In genomic region chr12:10213168-10214130, GRCh38 we compare ENCODE assay signal across 8 cellular contexts. TPM values are rescaled to one million over a fixed set of nuclear protein-coding genes. Genes with fewer than 3 reads are reported as not detected.
DNase-seq lines count a peak whose midpoint lies in the region; ATAC-seq and TF ChIP-seq lines count a peak whose summit lies in the region.

No MANE protein-coding gene starts in this region.

- H4K20me1 ChIP-seq in DND-41 (ENCODE audit: insufficient read depth, low read length) (no peaks in the 10 kb centered on the region), GM23338 (replicated peaks; ENCODE audit: insufficient read depth) (no peaks in the 10 kb centered on the region), smooth muscle cell (ENCODE audit: low read depth) (peaks cover 42% of the 10 kb centered on the region)

- CTCF ChIA-PET in activated B cell treated with CpG ODN at 0.5 μM for 24 hours (lab: Charles Lee), result interaction anchor here (1.4 kb wide), 1 partner anchor 22 kb away, joined by 4 read pairs; no protein-coding TSS in a partner anchor

- ATAC-seq in DND-41 (ENCODE audit: insufficient read depth, low read depth) (peak; percentile 74), GM23338 (peak; percentile 62), activated B cell treated with CpG ODN at 0.5 μM for 24 hours (ENCODE audit: low read depth) (peak; percentile 62), GM18858 (IDR thresholded peaks at IDR 0.05; ENCODE audit: unreplicated experiment) (no peak)

- H3K27me3 Mint-ChIP-seq in GM23338 (ENCODE audit: insufficient read depth, low read depth, poor library complexity) (peaks cover 11% of the 10 kb centered on the region), activated B cell treated with CpG ODN at 0.5 μM for 24 hours (peaks cover 19% of the 10 kb centered on the region)

- H3K9ac ChIP-seq in DND-41 (ENCODE audit: low read depth, low read length) (peak overlapping the region; percentile 64), smooth muscle cell (ENCODE audit: low read depth) (peak overlapping the region; percentile 100)

- H3K4me1 ChIP-seq in DND-41 (ENCODE audit: insufficient read depth, low read length) (peaks cover 38% of the 10 kb centered on the region), GM23338 (ENCODE audit: insufficient read depth) (peaks cover 17% of the 10 kb centered on the region), smooth muscle cell (ENCODE audit: low read depth) (peaks cover 9% of the 10 kb centered on the region)

- H3K36me3 Mint-ChIP-seq in GM23338 (ENCODE audit: low read depth), result peaks cover 9% of the 10 kb centered on the region
- no peaks in the 10 kb centered on the region for H3K36me3 Mint-ChIP-seq in activated B cell treated with CpG ODN at 0.5 μM for 24 hours (ENCODE audit: low read depth)

- H3F3A ChIP-seq in GM23338 (replicated peaks; ENCODE audit: low read depth) (no peaks in the 10 kb centered on the region), smooth muscle cell (ENCODE audit: low read depth) (peaks cover 16% of the 10 kb centered on the region)

- H3K9me3 Mint-ChIP-seq in GM23338, result no peaks in the 10 kb centered on the region; the same call in 2 of the 3 replicates
- no peaks in the 10 kb centered on the region for H3K9me3 Mint-ChIP-seq in activated B cell treated with CpG ODN at 0.5 μM for 24 hours

- peak overlapping the region; percentile 95 for H3K4me3 Mint-ChIP-seq in GM23338
- peak overlapping the region; percentile 91 for H3K4me3 Mint-ChIP-seq in activated B cell treated with CpG ODN at 0.5 μM for 24 hours

- H3K27ac Mint-ChIP-seq in GM23338 (peak overlapping the region; percentile 99), activated B cell treated with CpG ODN at 0.5 μM for 24 hours (peak overlapping the region; percentile 46)

- H3K36me3 ChIP-seq in DND-41 (ENCODE audit: insufficient read depth, low read length) (no peaks in the 10 kb centered on the region), GM23338 (ENCODE audit: insufficient read depth) (no peaks in the 10 kb centered on the region), smooth muscle cell (ENCODE audit: low read depth) (no peaks in the 10 kb centered on the region)

- peak overlapping the region; percentile 95 to 98 for H3K4me3 ChIP-seq in DND-41 (ENCODE audit: low read depth in 1 of 2, low read length in 2 of 2)
- H3K4me3 ChIP-seq in GM23338, result peak overlapping the region; percentile 95
- peak overlapping the region; percentile 90 to 92 for H3K4me3 ChIP-seq in cardiac fibroblast (replicated peaks in 1 of 2; ENCODE audit: low read depth in 2 of 2, low read length in 2 of 2)
- H3K4me3 ChIP-seq in smooth muscle cell, result peak overlapping the region; percentile 99

- H3K27me3 ChIP-seq in DND-41 (ENCODE audit: insufficient read depth, low read length, poor library complexity) (peaks cover 10% of the 10 kb centered on the region), GM23338 (ENCODE audit: insufficient read depth) (no peaks in the 10 kb centered on the region), smooth muscle cell (ENCODE audit: low read depth) (peaks cover 2% of the 10 kb centered on the region)

- H3K79me2 ChIP-seq in DND-41 (ENCODE audit: insufficient read depth, low read length) (no peaks in the 10 kb centered on the region), GM23338 (replicated peaks; ENCODE audit: insufficient read depth) (peaks cover 41% of the 10 kb centered on the region), smooth muscle cell (ENCODE audit: low read depth) (peaks cover 42% of the 10 kb centered on the region)

- no peaks in the 10 kb centered on the region for H3K9me2 ChIP-seq in GM23338 (ENCODE audit: insufficient read depth)

- TF ChIP-seq CTCF in DND-41 (IDR thresholded peaks at IDR 0.05; ENCODE audit: borderline replicate concordance, extremely low read depth, low read length, poor library complexity, severe bottlenecking) (no peak), GM23338 (conservative IDR thresholded peaks at IDR 0.05; ENCODE audit: low read depth in 2 of 2) (no peak), activated B cell treated with CpG ODN at 0.5 μM for 24 hours (IDR thresholded peaks at IDR 0.05) (no peak), cardiac fibroblast (IDR thresholded peaks at IDR 0.05; ENCODE audit: low read depth, low read length) (no peak), smooth muscle cell (IDR thresholded peaks at IDR 0.05; ENCODE audit: borderline replicate concordance, insufficient read depth, poor library complexity, severe bottlenecking) (no peak)

- peak overlapping the region; percentile 59; the same call in 1 of the 2 replicates for H3K27ac ChIP-seq in DND-41 (ENCODE audit: low read length)
- H3K27ac ChIP-seq in GM23338 (ENCODE audit: low read depth), result peak overlapping the region; percentile 95
- peak overlapping the region; percentile 100 for H3K27ac ChIP-seq in smooth muscle cell (ENCODE audit: low read depth)

- POLR2A ChIA-PET in activated B cell treated with CpG ODN at 0.5 μM for 24 hours (lab: Charles Lee), result interaction anchor here (0.7 kb wide), 2 partner anchors 85 to 1264 kb away, joined by 3 to 6 read pairs; no protein-coding TSS in a partner anchor

- H3K4me1 Mint-ChIP-seq in GM23338 (peaks cover 18% of the 10 kb centered on the region), activated B cell treated with CpG ODN at 0.5 μM for 24 hours (peaks cover 17% of the 10 kb centered on the region)

- intact Hi-C loops in activated B cell treated with CpG ODN at 0.5 μM for 24 hours (cut with micrococcal nuclease), result loop anchor here (2.0 to 10.0 kb wide), 3 partner anchors 151 to 961 kb away; partner anchors contain the start of gene SMIM10L1

- DNase-seq in DND-41 (peak; percentile 69), GM23338 (ENCODE audit: low spot score) (peak; percentile 78), NAMALWA (ENCODE audit: low spot score) (peak; percentile 89), activated B cell treated with CpG ODN at 0.5 μM for 24 hours (peak; percentile 27), cardiac fibroblast (ENCODE audit: low read depth in 2 of 2) (peak; percentile 91), iris pigment epithelial cell (ENCODE audit: low read depth) (peak; percentile 96), smooth muscle cell (lab: John Stamatoyannopoulos, UW; ENCODE audit: unreplicated experiment) (peak; percentile 65)

- H3K4me2 ChIP-seq in DND-41 (ENCODE audit: insufficient read depth, low read length) (peak overlapping the region; percentile 100), GM23338 (peak overlapping the region; percentile 87), smooth muscle cell (peak overlapping the region; percentile 95)

- WGBS in smooth muscle cell (ENCODE audit: low lambda C conversion rate), result under 1% methylated on average over 46 of the region's 47 CpGs

- H2AFZ ChIP-seq in DND-41 (ENCODE audit: low read depth, low read length) (peak overlapping the region; percentile 97), GM23338 (peak overlapping the region; percentile 80), smooth muscle cell (ENCODE audit: low read depth) (no peak overlapping the region)

- H3K9me3 ChIP-seq in DND-41 (ENCODE audit: insufficient read depth, low read length, severe bottlenecking), result no peaks in the 10 kb centered on the region
- H3K9me3 ChIP-seq in smooth muscle cell (replicated peaks; ENCODE audit: low read depth), result no peaks in the 10 kb centered on the region

TF ChIP-seq in GM23338, 12 proteins besides CTCF, POLR2A, EP300 and RAD21 (continues in another document):
- TF ChIP-seq REST (IDR thresholded peaks at IDR 0.05; ENCODE audit: unreplicated experiment) (no peak), ZNF331 (CRISPR knock-in tag; IDR thresholded peaks at IDR 0.05; ENCODE audit: low read depth) (no peak), JUNB (IDR thresholded peaks at IDR 0.05; ENCODE audit: unreplicated experiment) (no peak), EZH2phosphoT487 (IDR thresholded peaks at IDR 0.05; ENCODE audit: unreplicated experiment) (no peak)

RNA-seq across cellular contexts. Expression of gene GABARAPL1, which starts 0.8 kb away (rescaled TPM):
- 60.9 and 77.8 TPM in 2 replicates for total RNA-seq in GM23338 (2014; rRNA removed; shearing (Covaris generic))
- polyA plus RNA-seq in GM23338 (2016; fragmentation: Nextera tagmentation; extraction: Ambion mirVana) (35.7 and 36.5 TPM in 2 replicates), smooth muscle cell (87.3 and 90.0 TPM in 2 replicates)
- total RNA-seq in activated B cell treated with CpG ODN at 0.5 μM for 24 hours (2.1 and 2.5 TPM in 2 replicates), smooth muscle cell (83.4 and 101 TPM in 2 replicates)

RNA-seq across cellular contexts. Expression of gene TMEM52B, which starts 34.6 kb away (rescaled TPM):
- total RNA-seq in GM23338 (2014; rRNA removed; shearing (Covaris generic)), result not detected in 2 replicates
- polyA plus RNA-seq in GM23338 (2016; fragmentation: Nextera tagmentation; extraction: Ambion mirVana), result not detected in 2 replicates
- total RNA-seq in activated B cell treated with CpG ODN at 0.5 μM for 24 hours, result not detected in 2 replicates
- 1.6 and 2.0 TPM in 2 replicates for total RNA-seq in smooth muscle cell
- polyA plus RNA-seq in smooth muscle cell, result 0.77 and 4.5 TPM in 2 replicates

RNA-seq across cellular contexts. Expression of gene OLR1, which starts 41.5 kb away (rescaled TPM):
- not detected in 2 replicates for total RNA-seq in GM23338 (2014; rRNA removed; shearing (Covaris generic))
- polyA plus RNA-seq in GM23338 (2016; fragmentation: Nextera tagmentation; extraction: Ambion mirVana) (not detected in 2 replicates), smooth muscle cell (5.4 and 6.7 TPM in 2 replicates)
- total RNA-seq in activated B cell treated with CpG ODN at 0.5 μM for 24 hours (0.12 TPM in 1 of 2 replicates, not detected in the other), smooth muscle cell (7.4 and 14.5 TPM in 2 replicates)

Comparison
In these comparisons a context has a peak if more than half of its experiments do, and no peak if none do; other contexts are left out.
1. DNase-seq: peak in every context shown above with its lines; median percentile 96 in iris pigment epithelial cell; 91 in cardiac fibroblast; 89 in NAMALWA; 78 in GM23338; 69 in DND-41; 65 in smooth muscle cell; 27 in activated B cell treated with CpG ODN at 0.5 μM for 24 hours.
2. RNA of gene GABARAPL1, which starts 0.8 kb away (total RNA-seq): 83.4 to 101 TPM in smooth muscle cell and 60.9 to 77.8 TPM in GM23338; 2.1 to 2.5 TPM in activated B cell treated with CpG ODN at 0.5 μM for 24 hours; every median in the first group is over 10 times any median in the second.
3. Peak in every context shown above with its lines, with median percentiles within 50 percentile points of each other: H3K27ac ChIP-seq, H3K4me2 ChIP-seq and H3K4me3 ChIP-seq.